In the genomic region with DNA sequence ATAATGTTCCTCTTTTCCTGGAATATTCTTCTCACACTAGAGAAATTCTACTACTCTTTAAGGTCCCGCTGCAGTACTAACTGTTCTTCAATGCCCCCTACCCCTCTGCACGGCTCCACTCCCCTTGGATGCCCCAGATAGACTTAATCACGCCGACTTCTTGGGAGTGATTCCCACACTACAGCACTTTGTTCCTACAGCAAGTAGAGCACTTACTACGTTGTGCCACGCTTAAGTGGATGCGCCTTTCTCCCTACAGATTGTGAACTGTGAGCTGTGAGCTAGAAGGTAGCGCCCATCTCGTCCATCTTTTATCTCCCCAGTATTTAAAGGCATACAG, we compare ENCODE assay signal across 8 cellular contexts. TPM values are rescaled to one million over a fixed set of nuclear protein-coding genes. Genes with fewer than 3 reads are reported as not detected.
DNase-seq lines count a peak whose midpoint lies in the region; ATAC-seq and TF ChIP-seq lines count a peak whose summit lies in the region.

No MANE protein-coding gene starts in this region.

- H3K9me3 ChIP-seq in adipocyte (ENCODE audit: control insufficient read depth, low read length) (peaks cover 25% of the 10 kb centered on the region), tibial artery (peaks cover 5 to 27% (median 16%) of the 10 kb centered on the region in 3 donors)

- H3K4me3 ChIP-seq in adipocyte (ENCODE audit: low read length) (peak overlapping the region; percentile 99), lower leg skin (ENCODE audit: low read depth, poor library complexity, severe bottlenecking) (peak overlapping the region; percentile 65), tibial artery (peak overlapping the region; percentile 71 to 95)

- 31 to 46% methylated on average over 9 of the region's 9 CpGs for WGBS in lower leg skin, 2 donors

- H3K4me1 ChIP-seq in adipocyte (ENCODE audit: control insufficient read depth, insufficient read depth, low read length) (peaks cover 44% of the 10 kb centered on the region), tibial artery (peaks cover 0 to 46% (median 39%) of the 10 kb centered on the region in 4 donors)

- TF ChIP-seq POLR2A in lower leg skin (IDR thresholded peaks at IDR 0.05): no peak

- H3K36me3 Mint-ChIP-seq in activated T-cell treated with anti-CD3 and anti-CD28 coated beads, Interleukin-2, amount 50 U/mL, for 4 hours (ENCODE audit: insufficient read depth): peaks cover 19% of the 10 kb centered on the region

- no peak for DNase-seq in activated T-cell treated with anti-CD3 and anti-CD28 coated beads, Interleukin-2, amount 50 U/mL, for 4 hours
- DNase-seq in activated T-cell treated with anti-CD3 and anti-CD28 coated beads, Interleukin-2, amount 50 U/mL, for 48 hours: no peak
- DNase-seq in adipocyte (ENCODE audit: low read depth): no peak
- no peak for DNase-seq in lower leg skin (ENCODE audit: low spot score in 2 of 2)
- DNase-seq in tibial artery: peak in 1 of 2 donors; percentile 54
- DNase-seq in pons (ENCODE audit: low spot score): no peak
- DNase-seq in stimulated activated CD4-positive, alpha-beta T cell treated with anti-CD3 and anti-CD28 coated beads, Interleukin-2, amount 100 ng/mL, for 24 hours: no peak
- no peak for DNase-seq in OCI-M2 (lab: John Stamatoyannopoulos, UW; ENCODE audit: unreplicated experiment)

- intact Hi-C loops in lower leg skin (cut with DNase I; ENCODE audit: low total_unique reads): no loop called here
- intact Hi-C loops in tibial artery (cut with DNase I; ENCODE audit: low total_unique reads): loop anchor here (10.0 kb wide), 1 partner anchor 167 kb away; the partner anchor contains the start of gene E2F2

- H3K9ac ChIP-seq in adipocyte (ENCODE audit: low read length): peak overlapping the region; percentile 97

- peaks cover 49% of the 10 kb centered on the region for H3K36me3 ChIP-seq in adipocyte (ENCODE audit: control insufficient read depth, insufficient read depth, low read length, severe bottlenecking)
- H3K36me3 ChIP-seq in tibial artery: peaks cover 33 to 43% (median 41%) of the 10 kb centered on the region in 3 donors

- H3K27me3 Mint-ChIP-seq in activated T-cell treated with anti-CD3 and anti-CD28 coated beads, Interleukin-2, amount 50 U/mL, for 4 hours (ENCODE audit: low read depth): no peaks in the 10 kb centered on the region

- H3K27me3 ChIP-seq in adipocyte (replicated peaks; ENCODE audit: control insufficient read depth, insufficient read depth, low read length) (no peaks in the 10 kb centered on the region), tibial artery (no peaks in the 10 kb centered on the region)

- H3K9me3 Mint-ChIP-seq in activated T-cell treated with anti-CD3 and anti-CD28 coated beads, Interleukin-2, amount 50 U/mL, for 4 hours: peaks cover 6% of the 10 kb centered on the region

- H3K27ac ChIP-seq in tibial artery: peak overlapping the region; percentile 98 to 99

- H3K4me3 Mint-ChIP-seq in activated T-cell treated with anti-CD3 and anti-CD28 coated beads, Interleukin-2, amount 50 U/mL, for 4 hours: peak overlapping the region; percentile 92

- ATAC-seq in activated T-cell treated with anti-CD3 and anti-CD28 coated beads, Interleukin-2, amount 50 U/mL, for 4 hours: no peak

- TF ChIP-seq CTCF in lower leg skin (IDR thresholded peaks at IDR 0.05) (no peak), tibial artery (IDR thresholded peaks at IDR 0.05) (no peak)

- peaks cover 29% of the 10 kb centered on the region for H3K4me1 Mint-ChIP-seq in activated T-cell treated with anti-CD3 and anti-CD28 coated beads, Interleukin-2, amount 50 U/mL, for 4 hours (ENCODE audit: low read depth)

RNA-seq across cellular contexts. Expression of gene ZNF436, which starts 2.2 kb away (rescaled TPM):
- total RNA-seq in activated T-cell treated with anti-CD3 and anti-CD28 coated beads, Interleukin-2, amount 50 U/mL, for 4 hours: 1 to 10 TPM; 3.1 to 4.7 (median 4.3) TPM
- 10 to 100 TPM; 19.1 to 41.6 (median 32.8) TPM for total RNA-seq in lower leg skin

RNA-seq across cellular contexts. Expression of gene HNRNPR, which starts 23.3 kb away (rescaled TPM):
- total RNA-seq in activated T-cell treated with anti-CD3 and anti-CD28 coated beads, Interleukin-2, amount 50 U/mL, for 4 hours: 100 to 1,000 TPM; 253 to 269 (median 254) TPM
- total RNA-seq in lower leg skin: 10 to 100 TPM; 37.7 to 61.1 (median 55.0) TPM

RNA-seq across cellular contexts. Expression of gene TCEA3, which starts 57.1 kb away (rescaled TPM):
- total RNA-seq in activated T-cell treated with anti-CD3 and anti-CD28 coated beads, Interleukin-2, amount 50 U/mL, for 4 hours: 1 to 10 TPM; 1.6 to 2.6 (median 2.1) TPM
- 10 to 100 TPM; 39.5 to 49.1 (median 46.2) TPM for total RNA-seq in lower leg skin

Comparison
In these comparisons a context has a peak if more than half of its experiments do, and no peak if none do; other contexts are left out.
1. RNA of gene HNRNPR, which starts 23.3 kb away (total RNA-seq): 253 to 269 TPM in activated T-cell treated with anti-CD3 and anti-CD28 coated beads, Interleukin-2, amount 50 U/mL, for 4 hours; 37.7 to 61.1 TPM in lower leg skin; every median in the first group is over 4 times any median in the second.
2. RNA of gene TCEA3, which starts 57.1 kb away (total RNA-seq): 39.5 to 49.1 TPM in lower leg skin; 1.6 to 2.6 TPM in activated T-cell treated with anti-CD3 and anti-CD28 coated beads, Interleukin-2, amount 50 U/mL, for 4 hours; every median in the first group is over 10 times any median in the second.
3. Peak in every context shown above with its lines, with median percentiles within 50 percentile points of each other: H3K4me3 ChIP-seq.